In the genomic region with DNA sequence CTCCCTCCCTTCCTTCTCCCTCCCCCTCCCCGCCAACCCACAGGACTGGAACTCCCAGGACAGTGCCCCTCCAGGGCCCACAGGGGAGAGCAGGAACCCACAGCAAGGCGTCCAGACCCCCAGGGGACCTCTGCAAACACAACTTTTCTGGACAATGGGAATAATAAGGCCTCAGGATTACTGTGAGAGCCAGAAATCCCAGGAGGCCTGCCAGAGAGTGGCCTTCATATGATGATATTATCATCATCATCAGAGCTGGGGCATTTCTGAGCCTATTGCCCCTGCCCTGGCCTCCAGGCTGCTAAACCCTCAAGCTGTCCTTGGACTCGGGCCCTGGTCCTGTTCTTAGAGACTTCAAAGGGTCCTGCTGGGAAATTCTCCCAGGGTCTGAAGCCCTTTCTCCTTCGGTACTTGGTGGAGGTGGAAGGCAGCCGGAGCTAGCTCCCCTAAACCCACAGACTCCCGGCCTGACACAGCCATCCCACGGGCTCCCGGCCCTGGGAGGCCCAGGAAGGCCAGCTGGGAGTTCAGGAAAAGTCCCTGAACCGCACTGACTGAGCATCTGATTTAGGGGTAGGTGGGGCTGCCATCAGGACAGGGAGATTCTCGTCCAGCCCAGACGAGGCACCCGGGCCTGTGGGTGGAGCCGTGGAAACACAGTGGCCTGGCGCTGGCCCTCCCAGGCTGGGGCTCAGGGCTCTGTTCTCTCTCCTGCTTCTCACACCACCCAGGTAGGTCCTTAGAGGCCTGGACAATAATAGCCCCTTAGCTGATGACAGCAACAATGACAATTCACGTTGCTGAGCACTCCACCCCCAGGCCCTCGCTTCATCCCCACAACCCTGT, we compare ENCODE assay signal across 18 cellular contexts. TPM values are rescaled to one million over a fixed set of nuclear protein-coding genes. Genes with fewer than 3 reads are reported as not detected.
A peak's percentile ranks its signal among the peaks of the same experiment; 100 is the strongest.
DNase-seq lines count a peak whose midpoint lies in the region; ATAC-seq, FAIRE-seq and TF ChIP-seq lines count a peak whose summit lies in the region.
"Had no signal": no experiment of that assay in that cellular context is flagged by ENCODE, and none has a peak within 500 bp of the region (broad histone marks: within the 10 kb centered on the region; RNA-seq: fewer than 3 reads in every experiment).

No MANE protein-coding gene starts in this region.

- H3K27me3 ChIP-seq in SU-DHL-6 (ENCODE audit: low read length) (no peaks in the 10 kb centered on the region), hepatocyte (no peaks in the 10 kb centered on the region), small intestine (ENCODE audit: control insufficient read depth in 2 of 2, insufficient read depth in 2 of 2, low read length in 2 of 2) (no peaks in the 10 kb centered on the region)
- H3K27me3 ChIP-seq: SJCRH30, transverse colon had no signal

- H3K9me3 ChIP-seq in SU-DHL-6 (ENCODE audit: insufficient read depth, low read length) (no peaks in the 10 kb centered on the region), hepatocyte (ENCODE audit: low read depth) (no peaks in the 10 kb centered on the region), small intestine (ENCODE audit: control insufficient read depth, low read depth) (no peaks in the 10 kb centered on the region)
- H3K9me3 ChIP-seq: psoas muscle, SJCRH30, transverse colon had no signal

- H3K4me3 ChIP-seq in SU-DHL-6 (ENCODE audit: insufficient read depth, low read length, poor library complexity, severe bottlenecking) (no peak overlapping the region), hepatocyte (no peak overlapping the region), small intestine (ENCODE audit: low read depth in 1 of 2, low read length in 2 of 2) (no peak overlapping the region)
- H3K4me3 ChIP-seq: psoas muscle, SJCRH30, transverse colon had no signal

- ATAC-seq in sciatic nerve: peak; percentile 54
- no peak for ATAC-seq in HG02571 (IDR thresholded peaks at IDR 0.05; ENCODE audit: unreplicated experiment)
- ATAC-seq: psoas muscle had no signal

- peaks cover 5% of the 10 kb centered on the region; the same call in 1 of the 2 replicates for H3F3A ChIP-seq in SU-DHL-6 (ENCODE audit: insufficient read depth)

- intact Hi-C loops in sciatic nerve (cut with DNase I): no loop called here

- peak overlapping the region; percentile 15; the same call in 1 of the 2 replicates for H3K27ac ChIP-seq in SU-DHL-6 (ENCODE audit: low read depth, low read length)
- peak overlapping the region; percentile 59 for H3K27ac ChIP-seq in hepatocyte
- no peak overlapping the region for H3K27ac ChIP-seq in small intestine (ENCODE audit: low read depth in 1 of 2, low read length in 1 of 2)
- H3K27ac ChIP-seq: 22Rv1, psoas muscle, SJCRH30, transverse colon had no signal

- TF ChIP-seq CTCF in SU-DHL-6 (IDR thresholded peaks at IDR 0.05; ENCODE audit: insufficient read depth, low read length, poor library complexity, severe bottlenecking) (no peak), hepatocyte (IDR thresholded peaks at IDR 0.05; ENCODE audit: poor library complexity) (no peak), GM13976 (IDR thresholded peaks at IDR 0.05; ENCODE audit: borderline replicate concordance, control extremely low read depth, extremely low read depth, insufficient read depth, missing control alignments) (no peak)

- H2AFZ ChIP-seq in SU-DHL-6 (ENCODE audit: low read depth, low read length, severe bottlenecking) (no peak overlapping the region), hepatocyte (no peak overlapping the region)

- peaks cover 43% of the 10 kb centered on the region for H3K4me1 ChIP-seq in hepatocyte (ENCODE audit: insufficient read depth)
- H3K4me1 ChIP-seq in small intestine (ENCODE audit: control insufficient read depth in 2 of 2, insufficient read depth in 1 of 2, low read depth in 1 of 2, low read length in 1 of 2): peaks cover 0 to 4% of the 10 kb centered on the region in 2 donors
- H3K4me1 ChIP-seq: SJCRH30 had no signal

- DNase-seq in NCI-H82 (lab: John Stamatoyannopoulos, UW): peak; percentile 32
- no peak for DNase-seq in NCI-H82 treated with DMSO at 0.1 percent for 48 hours (lab: John Stamatoyannopoulos, UW; ENCODE audit: unreplicated experiment)
- DNase-seq in hepatocyte (ENCODE audit: low spot score): no peak
- DNase-seq in sciatic nerve (ENCODE audit: low spot score): no peak
- no peak for DNase-seq in GM13976 (ENCODE audit: low spot score)
- no peak for DNase-seq in small intestine
- DNase-seq: activated naive CD4-positive, alpha-beta T cell treated with anti-CD3 and anti-CD28 coated beads, Interleukin-2, amount 50 U/mL, for 16 hours; GDM1; NCI-H2081; NCI-H774; psoas muscle; SJCRH30; transverse colon had no signal

- H3K36me3 ChIP-seq in SU-DHL-6 (ENCODE audit: low read length): no peaks in the 10 kb centered on the region
- H3K36me3 ChIP-seq in hepatocyte (replicated peaks; ENCODE audit: insufficient read depth, low read depth): no peaks in the 10 kb centered on the region
- peaks cover 0 to 3% of the 10 kb centered on the region in 2 donors for H3K36me3 ChIP-seq in small intestine (ENCODE audit: control insufficient read depth in 2 of 2, insufficient read depth in 2 of 2, low read length in 2 of 2)
- H3K36me3 ChIP-seq: transverse colon had no signal

- no peak for FAIRE-seq in small intestine (lab: Jason Lieb, UNC)
- FAIRE-seq: endometrium, islet of Langerhans had no signal

- H3K9ac ChIP-seq in SU-DHL-6 (ENCODE audit: low read length): no peak overlapping the region

- H3K79me2 ChIP-seq in SU-DHL-6 (ENCODE audit: insufficient read depth, low read length) (peaks cover 6% of the 10 kb centered on the region; the same call in 1 of the 2 replicates), hepatocyte (peaks cover 51% of the 10 kb centered on the region)

- H3K9me2 ChIP-seq in SU-DHL-6 (replicated peaks; ENCODE audit: insufficient read depth, low read length) (no peaks in the 10 kb centered on the region), hepatocyte (replicated peaks; ENCODE audit: insufficient read depth) (no peaks in the 10 kb centered on the region)

- no peaks in the 10 kb centered on the region for H4K20me1 ChIP-seq in SU-DHL-6 (ENCODE audit: low read depth, low read length)
- H4K20me1 ChIP-seq in hepatocyte (ENCODE audit: insufficient read depth, poor library complexity, severe bottlenecking): peaks cover 4% of the 10 kb centered on the region

- H3K4me2 ChIP-seq in SU-DHL-6 (ENCODE audit: low read depth, low read length, poor library complexity, severe bottlenecking) (no peak overlapping the region), hepatocyte (peak overlapping the region; percentile 57)

- WGBS in hepatocyte (ENCODE audit: low lambda C conversion rate, missing lambda C conversion rate): 58% methylated on average over 16 of the region's 16 CpGs
- 43 to 59% (median 55%) methylated on average over 16 of the region's 16 CpGs for WGBS in small intestine, 3 donors

- in situ Hi-C loops in GM13976 (cut with MboI; ENCODE audit: low sequenced_read_pairs, unreplicated experiment): no loop called here

RNA-seq across cellular contexts. Expression of a gene that starts 4.9 kb away (rescaled TPM):
- total RNA-seq in hepatocyte (44.8 and 49.6 TPM in 2 replicates), sciatic nerve (12.8 TPM)
- polyA plus RNA-seq in hepatocyte (72.7 and 79.8 TPM in 2 replicates), small intestine (100 to 1,000 TPM; 127 to 288 (median 183) TPM)

RNA-seq across cellular contexts. Expression of a gene that starts 29.3 kb away (rescaled TPM):
- 18.7 and 19.5 TPM in 2 replicates for total RNA-seq in hepatocyte
- 10.7 and 11.0 TPM in 2 replicates for polyA plus RNA-seq in hepatocyte
- total RNA-seq in sciatic nerve: 15.0 TPM
- polyA plus RNA-seq in small intestine: 10 to 100 TPM in 1 of 3 donors, 1 to 10 TPM in 2; 5.8 to 43.7 (median 7.8) TPM

Comparison
In these comparisons a context has a peak if more than half of its experiments do, and no peak if none do; other contexts are left out.
1. H3K27ac ChIP-seq: peak in SU-DHL-6 (single experiment) and hepatocyte (single experiment); none in small intestine (0 of 2).